ENCODE assay signal across 11 cellular contexts in the genomic region with DNA sequence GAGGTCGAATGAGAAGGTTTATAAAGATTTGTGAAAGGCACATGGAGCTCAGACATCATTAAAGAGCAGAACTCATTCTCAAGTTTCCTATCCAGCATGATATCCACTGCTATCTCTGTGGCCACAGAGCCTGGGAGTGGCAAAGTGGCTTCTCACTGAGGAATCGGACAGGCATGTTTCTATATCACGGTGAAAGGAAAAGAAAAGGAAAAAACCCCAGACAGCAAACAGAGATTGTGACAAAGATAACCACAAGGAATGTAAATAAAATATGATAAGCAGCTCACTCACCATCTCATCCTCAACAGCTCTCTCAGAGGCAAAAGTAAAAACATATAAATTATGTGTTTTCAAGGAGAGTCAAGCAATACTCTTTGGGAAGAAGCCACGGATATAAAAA. TPM values are rescaled to one million over a fixed set of nuclear protein-coding genes. Genes with fewer than 3 reads are reported as not detected.
DNase-seq lines count a peak whose midpoint lies in the region; ATAC-seq and TF ChIP-seq lines count a peak whose summit lies in the region.
"Had no signal": no experiment of that assay in that cellular context is flagged by ENCODE, and none has a peak within 500 bp of the region (broad histone marks: within the 10 kb centered on the region; RNA-seq: fewer than 3 reads in every experiment).

No MANE protein-coding gene starts in this region.

- no peaks in the 10 kb centered on the region for H3K36me3 ChIP-seq in brain microvascular endothelial cell (replicated peaks)
- no peaks in the 10 kb centered on the region for H3K36me3 ChIP-seq in mucosa of rectum (ENCODE audit: control insufficient read depth in 2 of 2, insufficient read depth in 2 of 2, low read length in 2 of 2)
- H3K36me3 ChIP-seq in tibial nerve: no peaks in the 10 kb centered on the region
- H3K36me3 ChIP-seq in colonic mucosa: no peaks in the 10 kb centered on the region

- no peak for ATAC-seq in HG03342 (IDR thresholded peaks at IDR 0.05; ENCODE audit: unreplicated experiment)
- no peak for ATAC-seq in activated CD8-positive, alpha-beta T cell treated with anti-CD3 and anti-CD28 coated beads, Interleukin-2, amount 10 ng/mL, durations not matched to agents 7 days and 5 days
- ATAC-seq: HCT116 had no signal

- H3K4me3 ChIP-seq in HFF-Myc (replicated peaks; ENCODE audit: low read depth, low read length) (peak overlapping the region; percentile 87), brain microvascular endothelial cell (ENCODE audit: low read depth, low read length) (no peak overlapping the region), mucosa of rectum (ENCODE audit: low read length in 2 of 2) (peak overlapping the region; percentile 5 to 84), tibial nerve (peak overlapping the region in 3 of 4 donors; percentile 5 to 70 (median 51)), colonic mucosa (no peak overlapping the region)

- H3K27me3 Mint-ChIP-seq in activated T-helper 1 cell treated with anti-CD3 and anti-CD28 coated beads, Interleukin-12 subunit alpha, Interleukin-12 subunit beta, Interleukin-2, Interleukin-4 antibody, amounts not matched to agents 30 ng/mL and 10 ng/mL and 1 ng/mL, durations not matched to agents 14 hours and 24 hours and 36 hours (ENCODE audit: insufficient read depth): peaks cover 16% of the 10 kb centered on the region
- peaks cover 10% of the 10 kb centered on the region for H3K27me3 Mint-ChIP-seq in activated CD8-positive, alpha-beta T cell treated with anti-CD3 and anti-CD28 coated beads, Interleukin-2, amount 10 ng/mL, durations not matched to agents 7 days and 5 days (ENCODE audit: low read depth)

- in situ Hi-C loops in brain microvascular endothelial cell (cut with HindIII; ENCODE audit: low pct_ligation_motif_present, low sequenced_read_pairs): no loop called here

- intact Hi-C loops in activated T-helper 1 cell treated with anti-CD3 and anti-CD28 coated beads, Interleukin-12 subunit alpha, Interleukin-12 subunit beta, Interleukin-2, Interleukin-4 antibody, amounts not matched to agents 30 ng/mL and 10 ng/mL and 1 ng/mL, durations not matched to agents 14 hours and 24 hours and 36 hours (cut with micrococcal nuclease): no loop called here
- intact Hi-C loops in colonic mucosa (cut with DNase I): no loop called here

- no peak overlapping the region for H3K4me3 Mint-ChIP-seq in activated T-helper 1 cell treated with anti-CD3 and anti-CD28 coated beads, Interleukin-12 subunit alpha, Interleukin-12 subunit beta, Interleukin-2, Interleukin-4 antibody, amounts not matched to agents 30 ng/mL and 10 ng/mL and 1 ng/mL, durations not matched to agents 14 hours and 24 hours and 36 hours
- H3K4me3 Mint-ChIP-seq in activated CD8-positive, alpha-beta T cell treated with anti-CD3 and anti-CD28 coated beads, Interleukin-2, amount 10 ng/mL, durations not matched to agents 7 days and 5 days: no peak overlapping the region
- H3K4me3 Mint-ChIP-seq: activated CD4-positive, alpha-beta T cell treated with anti-CD3 and anti-CD28 coated beads, Interleukin-2, amount 10 ng/mL, durations not matched to agents 7 days and 5 days; T-helper 2 cell treated with Interferon-gamma antibody and Interleukin-4, amounts not matched to agents 5 μg/mL and 100 μg/mL, for 36 hours had no signal

- CTCF ChIA-PET in activated CD8-positive, alpha-beta T cell treated with anti-CD3 and anti-CD28 coated beads, Interleukin-2, amount 10 ng/mL, durations not matched to agents 7 days and 5 days (lab: Charles Lee): no interaction called here

- H3K9ac ChIP-seq in mucosa of rectum (ENCODE audit: low read depth in 1 of 2, low read length in 2 of 2): peak overlapping the region in 1 of 2 donors; percentile 45
- H3K9ac ChIP-seq in colonic mucosa (ENCODE audit: low read depth in 2 of 2, low read length in 2 of 2): peak overlapping the region in 1 of 2 donors; percentile 76

- H3K27ac ChIP-seq in brain microvascular endothelial cell (no peak overlapping the region), mucosa of rectum (ENCODE audit: low read depth in 2 of 2, low read length in 2 of 2) (no peak overlapping the region), tibial nerve (peak overlapping the region in 2 of 4 donors; percentile 71 to 88), colonic mucosa (no peak overlapping the region)

- H3K27me3 ChIP-seq in brain microvascular endothelial cell (replicated peaks) (no peaks in the 10 kb centered on the region), mucosa of rectum (ENCODE audit: control insufficient read depth in 2 of 2, insufficient read depth in 2 of 2, low read length in 2 of 2) (no peaks in the 10 kb centered on the region), tibial nerve (peaks cover 0 to 4% of the 10 kb centered on the region in 2 donors), colonic mucosa (no peaks in the 10 kb centered on the region)

- H3K9me3 ChIP-seq in mucosa of rectum (ENCODE audit: control insufficient read depth in 2 of 2, low read length in 2 of 2) (no peaks in the 10 kb centered on the region), tibial nerve (no peaks in the 10 kb centered on the region), colonic mucosa (no peaks in the 10 kb centered on the region)

- H3K36me3 Mint-ChIP-seq in activated T-helper 1 cell treated with anti-CD3 and anti-CD28 coated beads, Interleukin-12 subunit alpha, Interleukin-12 subunit beta, Interleukin-2, Interleukin-4 antibody, amounts not matched to agents 30 ng/mL and 10 ng/mL and 1 ng/mL, durations not matched to agents 14 hours and 24 hours and 36 hours (ENCODE audit: low read depth): no peaks in the 10 kb centered on the region
- H3K36me3 Mint-ChIP-seq in activated CD8-positive, alpha-beta T cell treated with anti-CD3 and anti-CD28 coated beads, Interleukin-2, amount 10 ng/mL, durations not matched to agents 7 days and 5 days (ENCODE audit: low read depth): no peaks in the 10 kb centered on the region

- TF ChIP-seq CTCF in HFF-Myc (IDR thresholded peaks at IDR 0.05; ENCODE audit: low read depth, low read length, missing control alignments): no peak
- no peak for TF ChIP-seq CTCF in brain microvascular endothelial cell (IDR thresholded peaks at IDR 0.05; ENCODE audit: low read depth, low read length, missing control alignments)
- TF ChIP-seq CTCF in tibial nerve (IDR thresholded peaks at IDR 0.05): no peak
- no peak for TF ChIP-seq CTCF in colonic mucosa (IDR thresholded peaks at IDR 0.05)

- WGBS in tibial nerve, 2 donors: 46 to 58% methylated on average over 4 of the region's 4 CpGs

- POLR2A ChIA-PET in activated CD8-positive, alpha-beta T cell treated with anti-CD3 and anti-CD28 coated beads, Interleukin-2, amount 10 ng/mL, durations not matched to agents 7 days and 5 days (lab: Charles Lee): no interaction called here

- DNase-seq in HFF-Myc (ENCODE audit: extremely low read depth, low read depth): no peak
- DNase-seq in brain microvascular endothelial cell: peak; percentile 44
- DNase-seq in tibial nerve (ENCODE audit: low spot score in 2 of 2): no peak
- no peak for DNase-seq in activated T-helper 1 cell treated with anti-CD3 and anti-CD28 coated beads, Interleukin-12 subunit alpha, Interleukin-12 subunit beta, Interleukin-2, Interleukin-4 antibody, amounts not matched to agents 30 ng/mL and 10 ng/mL and 1 ng/mL, durations not matched to agents 14 hours and 24 hours and 36 hours (ENCODE audit: low spot score)
- DNase-seq in colonic mucosa: no peak
- no peak for DNase-seq in activated CD8-positive, alpha-beta T cell treated with anti-CD3 and anti-CD28 coated beads, Interleukin-2, amount 10 ng/mL, durations not matched to agents 7 days and 5 days
- DNase-seq: activated CD4-positive, alpha-beta T cell treated with anti-CD3 and anti-CD28 coated beads, Interleukin-2, amount 10 ng/mL, durations not matched to agents 7 days and 5 days had no signal

- TF ChIP-seq EP300 in tibial nerve (IDR thresholded peaks at IDR 0.05): no peak

- H3K27ac Mint-ChIP-seq in activated T-helper 1 cell treated with anti-CD3 and anti-CD28 coated beads, Interleukin-12 subunit alpha, Interleukin-12 subunit beta, Interleukin-2, Interleukin-4 antibody, amounts not matched to agents 30 ng/mL and 10 ng/mL and 1 ng/mL, durations not matched to agents 14 hours and 24 hours and 36 hours: no peak overlapping the region
- H3K27ac Mint-ChIP-seq in activated CD8-positive, alpha-beta T cell treated with anti-CD3 and anti-CD28 coated beads, Interleukin-2, amount 10 ng/mL, durations not matched to agents 7 days and 5 days: no peak overlapping the region
- H3K27ac Mint-ChIP-seq: activated CD4-positive, alpha-beta T cell treated with anti-CD3 and anti-CD28 coated beads, Interleukin-2, amount 10 ng/mL, durations not matched to agents 7 days and 5 days; T-helper 2 cell treated with Interferon-gamma antibody and Interleukin-4, amounts not matched to agents 5 μg/mL and 100 μg/mL, for 36 hours had no signal

- H3K4me1 ChIP-seq in mucosa of rectum (ENCODE audit: control insufficient read depth in 2 of 2, insufficient read depth in 2 of 2, low read length in 2 of 2): peaks cover 8 to 19% of the 10 kb centered on the region in 2 donors
- H3K4me1 ChIP-seq in tibial nerve: peaks cover 0 to 15% (median 0%) of the 10 kb centered on the region in 4 donors
- H3K4me1 ChIP-seq in colonic mucosa: peaks cover 2% of the 10 kb centered on the region

- H3K4me1 Mint-ChIP-seq in activated T-helper 1 cell treated with anti-CD3 and anti-CD28 coated beads, Interleukin-12 subunit alpha, Interleukin-12 subunit beta, Interleukin-2, Interleukin-4 antibody, amounts not matched to agents 30 ng/mL and 10 ng/mL and 1 ng/mL, durations not matched to agents 14 hours and 24 hours and 36 hours (ENCODE audit: low read depth): no peaks in the 10 kb centered on the region
- no peaks in the 10 kb centered on the region for H3K4me1 Mint-ChIP-seq in activated CD8-positive, alpha-beta T cell treated with anti-CD3 and anti-CD28 coated beads, Interleukin-2, amount 10 ng/mL, durations not matched to agents 7 days and 5 days (ENCODE audit: low read depth)
- H3K4me1 Mint-ChIP-seq: activated CD4-positive, alpha-beta T cell treated with anti-CD3 and anti-CD28 coated beads, Interleukin-2, amount 10 ng/mL, durations not matched to agents 7 days and 5 days had no signal

- no peak for TF ChIP-seq POLR2A in tibial nerve (IDR thresholded peaks at IDR 0.05)

- H3K9me3 Mint-ChIP-seq in activated T-helper 1 cell treated with anti-CD3 and anti-CD28 coated beads, Interleukin-12 subunit alpha, Interleukin-12 subunit beta, Interleukin-2, Interleukin-4 antibody, amounts not matched to agents 30 ng/mL and 10 ng/mL and 1 ng/mL, durations not matched to agents 14 hours and 24 hours and 36 hours: no peaks in the 10 kb centered on the region
- no peaks in the 10 kb centered on the region for H3K9me3 Mint-ChIP-seq in activated CD8-positive, alpha-beta T cell treated with anti-CD3 and anti-CD28 coated beads, Interleukin-2, amount 10 ng/mL, durations not matched to agents 7 days and 5 days (ENCODE audit: insufficient read depth)
- H3K9me3 Mint-ChIP-seq: activated CD4-positive, alpha-beta T cell treated with anti-CD3 and anti-CD28 coated beads, Interleukin-2, amount 10 ng/mL, durations not matched to agents 7 days and 5 days; T-helper 2 cell treated with Interferon-gamma antibody and Interleukin-4, amounts not matched to agents 5 μg/mL and 100 μg/mL, for 36 hours had no signal

RNA-seq across cellular contexts. Expression of a gene that starts 2.5 kb away (rescaled TPM):
- total RNA-seq in tibial nerve (10 to 100 TPM; 33.1 to 48.6 (median 39.7) TPM), colonic mucosa (10 to 100 TPM; 30.2 to 40.3 TPM)
- not detected in 2 replicates for total RNA-seq in activated T-helper 1 cell treated with anti-CD3 and anti-CD28 coated beads, Interleukin-12 subunit alpha, Interleukin-12 subunit beta, Interleukin-2, Interleukin-4 antibody, amounts not matched to agents 30 ng/mL and 10 ng/mL and 1 ng/mL, durations not matched to agents 14 hours and 24 hours and 36 hours
- not detected for total RNA-seq in activated CD8-positive, alpha-beta T cell treated with anti-CD3 and anti-CD28 coated beads, Interleukin-2, amount 10 ng/mL, durations not matched to agents 7 days and 5 days
- total RNA-seq: activated CD4-positive, alpha-beta T cell treated with anti-CD3 and anti-CD28 coated beads, Interleukin-2, amount 10 ng/mL, durations not matched to agents 7 days and 5 days had no signal

Comparison
In these comparisons a context has a peak if more than half of its experiments do, and no peak if none do; other contexts are left out.
1. H3K4me3 ChIP-seq: peak in HFF-Myc (single experiment), mucosa of rectum (2 of 2) and tibial nerve (3 of 4); none in brain microvascular endothelial cell (single experiment) and colonic mucosa (single experiment).
2. RNA of a gene that starts 2.5 kb away (total RNA-seq): 33.1 to 48.6 TPM in tibial nerve and 30.2 to 40.3 TPM in colonic mucosa; not detected in activated T-helper 1 cell treated with anti-CD3 and anti-CD28 coated beads, Interleukin-12 subunit alpha, Interleukin-12 subunit beta, Interleukin-2, Interleukin-4 antibody, amounts not matched to agents 30 ng/mL and 10 ng/mL and 1 ng/mL, durations not matched to agents 14 hours and 24 hours and 36 hours and not detected in activated CD8-positive, alpha-beta T cell treated with anti-CD3 and anti-CD28 coated beads, Interleukin-2, amount 10 ng/mL, durations not matched to agents 7 days and 5 days; every median in the first group is over 10 times any median in the second.